Comparison of ENCODE assay signal across 17 cellular contexts in the genomic region with DNA sequence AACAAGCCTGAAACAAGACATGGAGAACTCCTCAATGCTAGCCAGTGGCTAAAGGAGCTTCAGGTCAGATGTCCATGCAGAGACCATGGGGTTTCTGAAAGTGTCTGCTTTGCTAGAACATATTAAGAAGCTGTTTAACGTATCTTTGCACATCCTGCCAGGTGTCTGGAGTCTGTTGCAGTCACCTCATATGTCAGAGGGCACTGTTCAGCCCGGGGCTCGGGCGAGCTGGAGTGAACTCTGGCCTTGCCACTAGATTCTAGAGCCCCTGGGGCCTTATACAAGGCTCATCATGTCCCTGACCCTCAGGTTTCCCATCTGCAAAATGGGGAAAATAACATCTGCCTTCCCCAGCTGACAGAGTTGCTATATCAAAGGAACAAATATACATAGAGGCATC. TPM values are rescaled to one million over a fixed set of nuclear protein-coding genes. Genes with fewer than 3 reads are reported as not detected.
DNase-seq lines count a peak whose midpoint lies in the region; ATAC-seq, FAIRE-seq and TF ChIP-seq lines count a peak whose summit lies in the region.
"Had no signal": no experiment of that assay in that cellular context is flagged by ENCODE, and none has a peak within 500 bp of the region (broad histone marks: within the 10 kb centered on the region; RNA-seq: fewer than 3 reads in every experiment).

No MANE protein-coding gene starts in this region.

- peaks cover 3% of the 10 kb centered on the region for H3K36me3 Mint-ChIP-seq in activated naive CD8-positive, alpha-beta T cell treated with anti-CD3 and anti-CD28 coated beads, Interleukin-2, amount 10 ng/mL, durations not matched to agents 7 days and 5 days
- peaks cover 3% of the 10 kb centered on the region for H3K36me3 Mint-ChIP-seq in activated naive CD8-positive, alpha-beta T cell treated with anti-CD3 and anti-CD28 coated beads for 36 hours
- H3K36me3 Mint-ChIP-seq in stimulated activated effector memory CD8-positive, alpha-beta T cell treated with anti-CD3 and anti-CD28 coated beads, Interleukin-12 subunit alpha, Interleukin-12 subunit beta, amount 100 ng/mL, for 72 hours, result no peaks in the 10 kb centered on the region

- H3K9me3 Mint-ChIP-seq in activated naive CD8-positive, alpha-beta T cell treated with anti-CD3 and anti-CD28 coated beads, Interleukin-2, amount 10 ng/mL, durations not matched to agents 7 days and 5 days, result peaks cover 1% of the 10 kb centered on the region
- H3K9me3 Mint-ChIP-seq in activated naive CD8-positive, alpha-beta T cell treated with anti-CD3 and anti-CD28 coated beads for 36 hours, result peaks cover 2% of the 10 kb centered on the region
- no peaks in the 10 kb centered on the region for H3K9me3 Mint-ChIP-seq in stimulated activated effector memory CD8-positive, alpha-beta T cell treated with anti-CD3 and anti-CD28 coated beads, Interleukin-12 subunit alpha, Interleukin-12 subunit beta, amount 100 ng/mL, for 72 hours

- H3K9me3 ChIP-seq in kidney (ENCODE audit: control insufficient read depth in 1 of 2, low read length in 2 of 2), result no peaks in the 10 kb centered on the region
- H3K9me3 ChIP-seq: Caco-2 had no signal

- H3K27ac ChIP-seq in kidney (ENCODE audit: low read depth in 2 of 2, low read length in 2 of 2), result no peak overlapping the region
- H3K27ac ChIP-seq: RWPE1 had no signal

- no peaks in the 10 kb centered on the region for H3K36me3 ChIP-seq in kidney (ENCODE audit: control insufficient read depth in 1 of 2, insufficient read depth in 2 of 2, low read length in 2 of 2)

- no peaks in the 10 kb centered on the region for H3K4me1 ChIP-seq in kidney (ENCODE audit: control insufficient read depth in 1 of 2, insufficient read depth in 1 of 2, low read depth in 1 of 2, low read length in 2 of 2)
- H3K4me1 ChIP-seq: Caco-2 had no signal

- no peak overlapping the region for H3K4me3 ChIP-seq in Jurkat, Clone E6-1 (ENCODE audit: low read length)
- H3K4me3 ChIP-seq in kidney (ENCODE audit: low read length in 2 of 2), result no peak overlapping the region
- H3K4me3 ChIP-seq: K562 had no signal

- no peak for DNase-seq in activated naive CD8-positive, alpha-beta T cell treated with anti-CD3 and anti-CD28 coated beads, Interleukin-2, amount 10 ng/mL, durations not matched to agents 7 days and 5 days
- DNase-seq in activated naive CD8-positive, alpha-beta T cell treated with anti-CD3 and anti-CD28 coated beads for 36 hours, result no peak
- peak; percentile 63 for DNase-seq in Jurkat, Clone E6-1 (ENCODE audit: low read depth, low spot score)
- DNase-seq in RPMI8226 (peak; percentile 74), NCI-H446 treated with DMSO at 0.1 percent for 48 hours (lab: John Stamatoyannopoulos, UW) (no peak), kidney (no peak), NCI-H524 treated with DMSO at 0.1 percent for 48 hours (lab: John Stamatoyannopoulos, UW) (no peak)
- no peak for DNase-seq in stimulated activated effector memory CD8-positive, alpha-beta T cell treated with anti-CD3 and anti-CD28 coated beads, Interleukin-12 subunit alpha, Interleukin-12 subunit beta, amount 100 ng/mL, for 72 hours (ENCODE audit: low spot score in 2 of 2)
- DNase-seq: AML-193, Caco-2, GOT3, NCI-H1092 treated with DMSO at 0.1 percent for 48 hours, NCI-H1694, NCI-H526, OCI-M1 had no signal

- FAIRE-seq in kidney (lab: Jason Lieb, UNC), result no peak
- FAIRE-seq: K562 had no signal

- H3K9ac ChIP-seq in kidney (ENCODE audit: low read length in 2 of 2), result no peak overlapping the region

- no peak overlapping the region for H3K4me3 Mint-ChIP-seq in activated naive CD8-positive, alpha-beta T cell treated with anti-CD3 and anti-CD28 coated beads, Interleukin-2, amount 10 ng/mL, durations not matched to agents 7 days and 5 days
- no peak overlapping the region for H3K4me3 Mint-ChIP-seq in activated naive CD8-positive, alpha-beta T cell treated with anti-CD3 and anti-CD28 coated beads for 36 hours
- H3K4me3 Mint-ChIP-seq in stimulated activated effector memory CD8-positive, alpha-beta T cell treated with anti-CD3 and anti-CD28 coated beads, Interleukin-12 subunit alpha, Interleukin-12 subunit beta, amount 100 ng/mL, for 72 hours, result peak overlapping the region; percentile 29

- intact Hi-C loops in kidney (cut with DNase I), result no loop called here

- POLR2A ChIA-PET in activated naive CD8-positive, alpha-beta T cell treated with anti-CD3 and anti-CD28 coated beads, Interleukin-2, amount 10 ng/mL, durations not matched to agents 7 days and 5 days (lab: Charles Lee), result interaction anchor here (1.6 kb wide), 1 partner anchor 28 kb away, joined by 4 read pairs; no protein-coding TSS in a partner anchor

- H3K4me1 Mint-ChIP-seq in activated naive CD8-positive, alpha-beta T cell treated with anti-CD3 and anti-CD28 coated beads, Interleukin-2, amount 10 ng/mL, durations not matched to agents 7 days and 5 days, result peaks cover 77% of the 10 kb centered on the region
- peaks cover 70% of the 10 kb centered on the region for H3K4me1 Mint-ChIP-seq in activated naive CD8-positive, alpha-beta T cell treated with anti-CD3 and anti-CD28 coated beads for 36 hours
- H3K4me1 Mint-ChIP-seq in stimulated activated effector memory CD8-positive, alpha-beta T cell treated with anti-CD3 and anti-CD28 coated beads, Interleukin-12 subunit alpha, Interleukin-12 subunit beta, amount 100 ng/mL, for 72 hours, result peaks cover 79% of the 10 kb centered on the region

- TF ChIP-seq CTCF in kidney (IDR thresholded peaks at IDR 0.05; ENCODE audit: borderline replicate concordance, extremely low read depth, insufficient read depth), result no peak

- no peak for ATAC-seq in activated naive CD8-positive, alpha-beta T cell treated with anti-CD3 and anti-CD28 coated beads, Interleukin-2, amount 10 ng/mL, durations not matched to agents 7 days and 5 days (ENCODE audit: low read depth)
- ATAC-seq in stimulated activated effector memory CD8-positive, alpha-beta T cell treated with anti-CD3 and anti-CD28 coated beads, Interleukin-12 subunit alpha, Interleukin-12 subunit beta, amount 100 ng/mL, for 72 hours, result no peak
- ATAC-seq: K562 had no signal

- H3K27me3 Mint-ChIP-seq in activated naive CD8-positive, alpha-beta T cell treated with anti-CD3 and anti-CD28 coated beads, Interleukin-2, amount 10 ng/mL, durations not matched to agents 7 days and 5 days, result no peaks in the 10 kb centered on the region
- peaks cover 5% of the 10 kb centered on the region for H3K27me3 Mint-ChIP-seq in activated naive CD8-positive, alpha-beta T cell treated with anti-CD3 and anti-CD28 coated beads for 36 hours

- H3K27ac Mint-ChIP-seq in activated naive CD8-positive, alpha-beta T cell treated with anti-CD3 and anti-CD28 coated beads, Interleukin-2, amount 10 ng/mL, durations not matched to agents 7 days and 5 days, result peak overlapping the region; percentile 14
- H3K27ac Mint-ChIP-seq in activated naive CD8-positive, alpha-beta T cell treated with anti-CD3 and anti-CD28 coated beads for 36 hours, result no peak overlapping the region
- H3K27ac Mint-ChIP-seq in stimulated activated effector memory CD8-positive, alpha-beta T cell treated with anti-CD3 and anti-CD28 coated beads, Interleukin-12 subunit alpha, Interleukin-12 subunit beta, amount 100 ng/mL, for 72 hours, result no peak overlapping the region

RNA-seq across cellular contexts. Expression of a gene that starts 59.0 kb away (rescaled TPM):
- total RNA-seq in activated naive CD8-positive, alpha-beta T cell treated with anti-CD3 and anti-CD28 coated beads, Interleukin-2, amount 10 ng/mL, durations not matched to agents 7 days and 5 days, result 10 to 100 TPM; 20.2 to 21.1 TPM
- 10 to 100 TPM; 13.1 to 13.4 TPM for total RNA-seq in activated naive CD8-positive, alpha-beta T cell treated with anti-CD3 and anti-CD28 coated beads for 36 hours
- polyA plus RNA-seq in Jurkat, Clone E6-1 (2012; ENCODE audit: insufficient read depth, insufficient read length), result 0.49 TPM
- total RNA-seq in kidney, result 23.0 TPM
- polyA plus RNA-seq in kidney (ENCODE audit: insufficient read depth, low read depth, low replicate concordance), result 0.86 TPM

Comparison
In these comparisons a context has a peak if more than half of its experiments do, and no peak if none do; other contexts are left out.
1. DNase-seq: peak in Jurkat, Clone E6-1 (single experiment) and RPMI8226 (single experiment); none in activated naive CD8-positive, alpha-beta T cell treated with anti-CD3 and anti-CD28 coated beads, Interleukin-2, amount 10 ng/mL, durations not matched to agents 7 days and 5 days (single experiment), activated naive CD8-positive, alpha-beta T cell treated with anti-CD3 and anti-CD28 coated beads for 36 hours (single experiment), stimulated activated effector memory CD8-positive, alpha-beta T cell treated with anti-CD3 and anti-CD28 coated beads, Interleukin-12 subunit alpha, Interleukin-12 subunit beta, amount 100 ng/mL, for 72 hours (0 of 2), NCI-H446 treated with DMSO at 0.1 percent for 48 hours (single experiment), kidney (single experiment) and NCI-H524 treated with DMSO at 0.1 percent for 48 hours (single experiment).